ENCODE assay signal across 8 cellular contexts in genomic region chr5:87267574-87268125, GRCh38. TPM values are rescaled to one million over a fixed set of nuclear protein-coding genes. Genes with fewer than 3 reads are reported as not detected.
DNase-seq lines count a peak whose midpoint lies in the region; ATAC-seq and TF ChIP-seq lines count a peak whose summit lies in the region.

TSS of gene RASA1 (plus strand) at chr5:87267883. CDS start at chr5:87268452, 569 bp downstream.

- H3K36me3 Mint-ChIP-seq in activated B cell treated with CpG ODN at 0.5 μM for 24 hours (ENCODE audit: low read depth) (peaks cover 22% of the 10 kb centered on the region), immature natural killer cell (no peaks in the 10 kb centered on the region)

- H3K4me1 Mint-ChIP-seq in activated B cell treated with CpG ODN at 0.5 μM for 24 hours (peaks cover 26% of the 10 kb centered on the region), immature natural killer cell (peaks cover 35 to 45% of the 10 kb centered on the region in 2 donors)

- peak within 1 kb of the TSS; percentile 96 for H3K27ac Mint-ChIP-seq in activated B cell treated with CpG ODN at 0.5 μM for 24 hours
- peak within 1 kb of the TSS; percentile 84 to 96 (median 91) for H3K27ac Mint-ChIP-seq in immature natural killer cell

- no peaks in the 10 kb centered on the region for H3K27me3 Mint-ChIP-seq in activated B cell treated with CpG ODN at 0.5 μM for 24 hours
- peaks cover 5 to 15% (median 14%) of the 10 kb centered on the region in 3 donors for H3K27me3 Mint-ChIP-seq in immature natural killer cell (ENCODE audit: low read depth in 3 of 3)

- H3K9me3 Mint-ChIP-seq in activated B cell treated with CpG ODN at 0.5 μM for 24 hours: no peaks in the 10 kb centered on the region
- H3K9me3 Mint-ChIP-seq in immature natural killer cell: no peaks in the 10 kb centered on the region

- TF ChIP-seq CTCF in AG09319 (IDR thresholded peaks at IDR 0.05; ENCODE audit: low read depth, low read length) (no peak), activated B cell treated with CpG ODN at 0.5 μM for 24 hours (IDR thresholded peaks at IDR 0.05) (no peak), cardiac fibroblast (IDR thresholded peaks at IDR 0.05; ENCODE audit: low read depth, low read length) (no peak)

- CTCF ChIA-PET in activated B cell treated with CpG ODN at 0.5 μM for 24 hours (lab: Charles Lee): interaction anchor here (1.0 to 1.3 kb wide), 2 partner anchors 144 to 192 kb away, joined by 3 read pairs; no protein-coding TSS in a partner anchor

- DNase-seq in AG09319 (ENCODE audit: extremely low read depth, low read depth): peak; percentile 77
- DNase-seq in NCI-H345 (lab: John Stamatoyannopoulos, UW): peak; percentile 93
- peak; percentile 78 for DNase-seq in activated B cell treated with CpG ODN at 0.5 μM for 24 hours
- DNase-seq in cardiac fibroblast (ENCODE audit: low read depth in 2 of 2): peak; percentile 93
- DNase-seq in immature natural killer cell: peak in 1 of 3 donors; percentile 84
- peak; percentile 73 for DNase-seq in smooth muscle cell of the brain vasculature (ENCODE audit: low read depth, low spot score)

- H3K4me3 ChIP-seq in cardiac fibroblast (replicated peaks in 1 of 2; ENCODE audit: low read depth in 2 of 2, low read length in 2 of 2): peak within 1 kb of the TSS; percentile 89 to 92

- peak; percentile 43 for ATAC-seq in GM19025 (IDR thresholded peaks at IDR 0.05; ENCODE audit: low read depth, unreplicated experiment)
- peak; percentile 47 for ATAC-seq in HG03280 (IDR thresholded peaks at IDR 0.05; ENCODE audit: unreplicated experiment)
- ATAC-seq in activated B cell treated with CpG ODN at 0.5 μM for 24 hours (ENCODE audit: low read depth): peak; percentile 70

- peak within 1 kb of the TSS; percentile 99 for H3K4me3 Mint-ChIP-seq in activated B cell treated with CpG ODN at 0.5 μM for 24 hours
- peak within 1 kb of the TSS; percentile 91 to 99 (median 98) for H3K4me3 Mint-ChIP-seq in immature natural killer cell

- intact Hi-C loops in activated B cell treated with CpG ODN at 0.5 μM for 24 hours (cut with micrococcal nuclease): loop anchor here (1.0 to 2.0 kb wide), 6 partner anchors 15 to 651 kb away; partner anchors contain the start of gene COX7C

- POLR2A ChIA-PET in activated B cell treated with CpG ODN at 0.5 μM for 24 hours (lab: Charles Lee): interaction anchor here (0.5 to 3.3 kb wide), 16 partner anchors 9 to 1467 kb away, joined by 3 to 19 read pairs (median 4); no protein-coding TSS in a partner anchor

RNA-seq across cellular contexts. Expression of gene RASA1, which starts in this region (rescaled TPM):
- total RNA-seq in activated B cell treated with CpG ODN at 0.5 μM for 24 hours: 25.6 and 28.8 TPM in 2 replicates
- 1 to 10 TPM; 1.7 to 8.7 (median 4.0) TPM for polyA plus RNA-seq in immature natural killer cell
